In the genomic region with DNA sequence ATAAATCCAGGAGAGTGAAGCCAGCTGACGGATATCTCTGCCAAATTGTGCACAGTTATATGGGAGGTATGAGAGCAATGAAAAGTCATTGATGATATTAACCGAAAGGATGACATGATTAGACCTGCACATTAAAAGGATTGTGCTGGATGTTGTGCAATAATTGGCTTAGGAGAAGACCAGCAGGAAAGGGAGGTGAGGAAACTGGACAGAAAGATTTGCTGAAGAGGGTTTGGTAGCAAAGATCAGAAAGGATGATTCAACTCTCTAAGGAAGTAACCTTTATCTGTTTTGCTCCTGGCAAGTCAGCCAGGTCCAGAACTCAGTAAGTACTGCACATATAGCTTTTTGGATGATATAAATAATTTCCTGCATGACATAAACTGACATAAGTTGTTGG, we compare ENCODE assay signal across 13 cellular contexts.
DNase-seq lines count a peak whose midpoint lies in the region; ATAC-seq, FAIRE-seq and TF ChIP-seq lines count a peak whose summit lies in the region.
"Had no signal": no experiment of that assay in that cellular context is flagged by ENCODE, and none has a peak within 500 bp of the region (broad histone marks: within the 10 kb centered on the region; RNA-seq: fewer than 3 reads in every experiment).

No MANE protein-coding gene starts in this region.

- TF ChIP-seq CTCF in MCF 10A (IDR thresholded peaks at IDR 0.05; ENCODE audit: unreplicated experiment) (no peak), breast epithelium (IDR thresholded peaks at IDR 0.05) (no peak), RWPE2 (IDR thresholded peaks at IDR 0.05; ENCODE audit: poor library complexity, severe bottlenecking) (no peak), H1 (IDR thresholded peaks at IDR 0.05; ENCODE audit: control extremely low read depth in 1 of 3, insufficient read depth in 1 of 3, low read depth in 1 of 3, low read length in 3 of 3) (no peak), foreskin keratinocyte (conservative IDR thresholded peaks at IDR 0.05) (no peak)

- peaks cover 6% of the 10 kb centered on the region for H3K36me3 Mint-ChIP-seq in MCF 10A (ENCODE audit: insufficient read depth, unreplicated experiment)
- H3K36me3 Mint-ChIP-seq: CD14-positive monocyte; CD8-positive, alpha-beta T cell had no signal

- H2BK5ac ChIP-seq in H1 (ENCODE audit: low read depth, low read length) (no peak overlapping the region), neuronal stem cell (ENCODE audit: low read length) (no peak overlapping the region)

- H4K91ac ChIP-seq in H1 (replicated peaks; ENCODE audit: insufficient read length, low read length) (no peak overlapping the region), neuronal stem cell (ENCODE audit: low read depth, low read length, poor library complexity) (no peak overlapping the region)

- no peaks in the 10 kb centered on the region for H4K20me1 ChIP-seq in H1 (replicated peaks in 1 of 2; ENCODE audit: control insufficient read depth in 1 of 2, insufficient read depth in 2 of 2, low read length in 2 of 2)

- H3K27ac ChIP-seq in breast epithelium (no peak overlapping the region), RWPE2 (ENCODE audit: poor library complexity, severe bottlenecking) (peak overlapping the region; percentile 16), H1 (ENCODE audit: low read depth, low read length) (no peak overlapping the region), foreskin keratinocyte (no peak overlapping the region), neuronal stem cell (replicated peaks; ENCODE audit: low read length) (no peak overlapping the region)

- H3K79me1 ChIP-seq in H1 (ENCODE audit: low read depth, low read length) (no peaks in the 10 kb centered on the region), neuronal stem cell (ENCODE audit: low read depth, low read length) (no peaks in the 10 kb centered on the region)

- no peak overlapping the region for H3K18ac ChIP-seq in H1 (ENCODE audit: extremely low read depth, low read length)
- no peak overlapping the region for H3K18ac ChIP-seq in neuronal stem cell (ENCODE audit: low read length)

- no peak overlapping the region for H4K5ac ChIP-seq in H1 (ENCODE audit: insufficient read length, low read depth, low read length)

- DNase-seq in MCF 10A (ENCODE audit: unreplicated experiment) (peak; percentile 65), breast epithelium (ENCODE audit: low spot score in 2 of 2) (no peak), RWPE2 (ENCODE audit: low spot score) (no peak), H1 (ENCODE audit: low read depth in 1 of 2, low spot score in 2 of 2) (no peak), foreskin keratinocyte (peak; percentile 23 to 67), GDM1 (lab: John Stamatoyannopoulos, UW) (no peak), neuronal stem cell (ENCODE audit: low spot score) (no peak)
- no peak for DNase-seq in stimulated activated CD4-positive, alpha-beta T cell treated with anti-CD3 and anti-CD28 coated beads, Interleukin-4, amount 100 ng/mL, for 24 hours
- DNase-seq: CD8-positive, alpha-beta T cell; COR-L47; HCEC 1CT had no signal

- H2BK120ac ChIP-seq in H1 (replicated peaks; ENCODE audit: low read depth, low read length) (no peak overlapping the region), neuronal stem cell (ENCODE audit: low read depth, low read length) (no peak overlapping the region)

- no peak overlapping the region for H3K4me3 Mint-ChIP-seq in MCF 10A (ENCODE audit: unreplicated experiment)
- H3K4me3 Mint-ChIP-seq: CD14-positive monocyte; CD8-positive, alpha-beta T cell had no signal

- H3K4ac ChIP-seq in H1 (replicated peaks; ENCODE audit: insufficient read length, low read depth, low read length) (no peak overlapping the region), neuronal stem cell (ENCODE audit: low read length) (no peak overlapping the region)

- no TSS peak for BruUV-seq in MCF 10A (replicated peaks; lab: Mats Ljungman, UMichigan)

- H3K27me3 Mint-ChIP-seq in MCF 10A (ENCODE audit: insufficient read depth, unreplicated experiment): no peaks in the 10 kb centered on the region

- no peak overlapping the region for H2BK20ac ChIP-seq in H1 (ENCODE audit: low read length)

- H3K14ac ChIP-seq in H1 (ENCODE audit: insufficient read length) (no peak overlapping the region), neuronal stem cell (ENCODE audit: low read length) (no peak overlapping the region)

- TF ChIP-seq EP300 in H1 (IDR thresholded peaks at IDR 0.05; ENCODE audit: borderline replicate concordance in 1 of 2, low read depth in 2 of 2, low read length in 2 of 2): no peak

- TF ChIP-seq RAD21 in H1 (IDR thresholded peaks at IDR 0.05 in 1 of 2, conservative IDR thresholded peaks at IDR 0.05 in 1 of 2; ENCODE audit: low read depth in 2 of 2, low read length in 2 of 2): no peak

- 95% methylated on average over 2 of the region's 2 CpGs; no CpG with 5 or more reads in 1 of the 2 experiments for WGBS in H1 (ENCODE audit: extremely low coverage in 1 of 2, insufficient coverage in 1 of 2, insufficient read length in 1 of 2, insufficient replicate concordance in 2 of 2, low coverage in 1 of 2, low lambda C conversion rate in 2 of 2, missing lambda C conversion rate in 1 of 2), 2 experiments
- WGBS in neuronal stem cell (ENCODE audit: extremely low coverage in 2 of 2, insufficient read length in 2 of 2, insufficient replicate concordance in 1 of 2), 2 donors: no CpG with 5 or more reads among the region's 2 CpGs

- POLR2A ChIA-PET in MCF 10A (lab: Yijun Ruan, JAX): no interaction called here
- POLR2A ChIA-PET in H1 (lab: Charles Lee; ENCODE audit: partially characterized antibody): no interaction called here

- TF ChIP-seq POLR2A in breast epithelium (IDR thresholded peaks at IDR 0.05) (no peak), H1 (IDR thresholded peaks at IDR 0.05; ENCODE audit: control extremely low read depth in 1 of 2, low read depth in 2 of 2, low read length in 2 of 2) (no peak)

- H2BK12ac ChIP-seq in H1 (ENCODE audit: low read depth, low read length) (no peak overlapping the region), neuronal stem cell (ENCODE audit: low read length) (no peak overlapping the region)

- H3K27ac Mint-ChIP-seq in MCF 10A (ENCODE audit: low read depth, unreplicated experiment): no peak overlapping the region
- H3K27ac Mint-ChIP-seq: CD14-positive monocyte; CD8-positive, alpha-beta T cell had no signal

- intact Hi-C loops in MCF 10A (cut with micrococcal nuclease) (no loop called here), breast epithelium (cut with DNase I; ENCODE audit: low total_unique reads) (no loop called here)

- no peaks in the 10 kb centered on the region for H3K23me2 ChIP-seq in H1 (ENCODE audit: low read depth, low read length)

- H3K36me3 ChIP-seq in breast epithelium (no peaks in the 10 kb centered on the region), RWPE2 (ENCODE audit: low read depth) (no peaks in the 10 kb centered on the region), H1 (ENCODE audit: control insufficient read depth in 2 of 4, insufficient read depth in 4 of 4, low read length in 3 of 4) (no peaks in the 10 kb centered on the region), neuronal stem cell (replicated peaks in 1 of 2; ENCODE audit: control insufficient read depth in 2 of 2, insufficient read depth in 2 of 2, low read length in 2 of 2) (no peaks in the 10 kb centered on the region)

- no peak overlapping the region for H2AFZ ChIP-seq in H1 (ENCODE audit: low read length)
- H2AFZ ChIP-seq in neuronal stem cell (ENCODE audit: low read length): no peak overlapping the region

- CTCF ChIA-PET in MCF 10A (lab: Yijun Ruan, JAX) (interaction anchor here (0.6 kb wide), 1 partner anchor 295 kb away, joined by 3 read pairs; no protein-coding TSS in a partner anchor), H1 (lab: Charles Lee; ENCODE audit: partially characterized antibody) (no interaction called here)

- no peak overlapping the region for H2BK15ac ChIP-seq in H1 (ENCODE audit: low read length)
- H2BK15ac ChIP-seq in neuronal stem cell (ENCODE audit: low read length): no peak overlapping the region

- H3K9ac ChIP-seq in H1 (replicated peaks in 1 of 4; ENCODE audit: extremely low read depth in 1 of 4, low read depth in 3 of 4, low read length in 3 of 4) (no peak overlapping the region), neuronal stem cell (ENCODE audit: low read depth, low read length, poor library complexity) (no peak overlapping the region)

- no peak overlapping the region for H3K56ac ChIP-seq in H1 (replicated peaks; ENCODE audit: insufficient read length, low read depth, low read length)

- no peak overlapping the region for H4K8ac ChIP-seq in H1 (ENCODE audit: extremely low read depth, insufficient read depth, low read length)
- no peak overlapping the region for H4K8ac ChIP-seq in neuronal stem cell (ENCODE audit: low read depth, low read length)

- H3K9me3 Mint-ChIP-seq in MCF 10A (ENCODE audit: unreplicated experiment): no peaks in the 10 kb centered on the region

- no peak for FAIRE-seq in H1 (lab: Jason Lieb, UNC)
- FAIRE-seq: HTR-8/SVneo had no signal

- H3K9me3 ChIP-seq in breast epithelium (peaks cover 1 to 3% of the 10 kb centered on the region in 2 donors), RWPE2 (ENCODE audit: severe bottlenecking) (no peaks in the 10 kb centered on the region), H1 (ENCODE audit: insufficient read depth in 2 of 2, low read depth in 1 of 2, low read length in 1 of 2) (no peaks in the 10 kb centered on the region; a peak in 1 of 4 replicates), neuronal stem cell (replicated peaks in 1 of 2; ENCODE audit: control insufficient read depth in 2 of 2, insufficient read depth in 1 of 2, low read depth in 1 of 2, low read length in 2 of 2) (no peaks in the 10 kb centered on the region)

- H3K27me3 ChIP-seq in breast epithelium: no peaks in the 10 kb centered on the region
- no peaks in the 10 kb centered on the region for H3K27me3 ChIP-seq in RWPE2 (ENCODE audit: insufficient read depth, poor library complexity, severe bottlenecking)
- no peaks in the 10 kb centered on the region for H3K27me3 ChIP-seq in H1 (replicated peaks in 1 of 4; ENCODE audit: control insufficient read depth in 3 of 4, extremely low read depth in 1 of 4, insufficient read depth in 3 of 4, low read length in 3 of 4)
- no peaks in the 10 kb centered on the region for H3K27me3 ChIP-seq in foreskin keratinocyte
- H3K27me3 ChIP-seq in neuronal stem cell (ENCODE audit: control insufficient read depth in 3 of 3, insufficient read depth in 3 of 3, low read depth in 1 of 3, low read length in 3 of 3): no peaks in the 10 kb centered on the region

- H3K4me3 ChIP-seq in breast epithelium (no peak overlapping the region), RWPE2 (ENCODE audit: severe bottlenecking) (no peak overlapping the region), H1 (ENCODE audit: extremely low read depth in 1 of 4, insufficient read depth in 2 of 4, low read depth in 3 of 4, low read length in 4 of 4) (no peak overlapping the region), neuronal stem cell (ENCODE audit: low read length in 2 of 2) (no peak overlapping the region)

- H3K4me2 ChIP-seq in H1 (ENCODE audit: insufficient read depth in 1 of 2, low read depth in 2 of 2, low read length in 2 of 2) (no peak overlapping the region), neuronal stem cell (ENCODE audit: insufficient read depth, low read length, poor library complexity, severe bottlenecking) (no peak overlapping the region)

- no peaks in the 10 kb centered on the region for H3K79me2 ChIP-seq in H1 (ENCODE audit: control insufficient read depth in 1 of 2, insufficient read depth in 2 of 2, low read length in 2 of 2)

- H2AK5ac ChIP-seq in H1 (ENCODE audit: low read depth, low read length) (no peak overlapping the region), neuronal stem cell (ENCODE audit: low read depth, low read length) (no peak overlapping the region)

- no peaks in the 10 kb centered on the region for H3K4me1 ChIP-seq in breast epithelium
- H3K4me1 ChIP-seq in RWPE2 (ENCODE audit: insufficient read depth, poor library complexity, severe bottlenecking): no peaks in the 10 kb centered on the region
- no peaks in the 10 kb centered on the region for H3K4me1 ChIP-seq in H1 (replicated peaks in 1 of 4; ENCODE audit: control insufficient read depth in 3 of 4, insufficient read depth in 4 of 4, low read length in 3 of 4)
- no peaks in the 10 kb centered on the region for H3K4me1 ChIP-seq in foreskin keratinocyte
- peaks cover 0 to 3% of the 10 kb centered on the region in 2 donors for H3K4me1 ChIP-seq in neuronal stem cell (ENCODE audit: control insufficient read depth in 2 of 2, insufficient read depth in 1 of 2, low read depth in 1 of 2, low read length in 2 of 2)

- H3K23ac ChIP-seq in H1 (ENCODE audit: insufficient read length) (no peak overlapping the region), neuronal stem cell (ENCODE audit: low read depth, low read length, poor library complexity) (no peak overlapping the region)

- peak; percentile 53 for ATAC-seq in RWPE2 (ENCODE audit: low read depth)
- ATAC-seq in foreskin keratinocyte: no peak
- ATAC-seq: CD8-positive, alpha-beta T cell had no signal

- peaks cover 9% of the 10 kb centered on the region for H3K4me1 Mint-ChIP-seq in MCF 10A (ENCODE audit: insufficient read depth, unreplicated experiment)
- H3K4me1 Mint-ChIP-seq: CD14-positive monocyte had no signal

Comparison
In these comparisons a context has a peak if more than half of its experiments do, and no peak if none do; other contexts are left out.
1. DNase-seq: peak in MCF 10A (single experiment) and foreskin keratinocyte (2 of 2); none in breast epithelium (0 of 2), RWPE2 (single experiment), H1 (0 of 2), stimulated activated CD4-positive, alpha-beta T cell treated with anti-CD3 and anti-CD28 coated beads, Interleukin-4, amount 100 ng/mL, for 24 hours (single experiment), GDM1 (single experiment) and neuronal stem cell (single experiment).